ENCODE assay signal across 20 cellular contexts in genomic region chr19:43847884-43848283, GRCh38. TPM values are rescaled to one million over a fixed set of nuclear protein-coding genes. Genes with fewer than 3 reads are reported as not detected.
DNase-seq lines count a peak whose midpoint lies in the region; ATAC-seq, FAIRE-seq and TF ChIP-seq lines count a peak whose summit lies in the region.
"Had no signal": no experiment of that assay in that cellular context is flagged by ENCODE, and none has a peak within 500 bp of the region (broad histone marks: within the 10 kb centered on the region; RNA-seq: fewer than 3 reads in every experiment).

No MANE protein-coding gene starts in this region.

- H3K27me3 ChIP-seq in GM23338 (ENCODE audit: insufficient read depth) (no peaks in the 10 kb centered on the region), SJCRH30 (no peaks in the 10 kb centered on the region)
- H3K27me3 ChIP-seq: MG63 had no signal

- FAIRE-seq in urothelium cell line (lab: Jason Lieb, UNC) = no peak
- FAIRE-seq: GM18507, HTR-8/SVneo had no signal

- no peaks in the 10 kb centered on the region for H3K9me2 ChIP-seq in GM23338 (ENCODE audit: insufficient read depth)
- H3K9me2 ChIP-seq: SK-N-SH had no signal

- no peaks in the 10 kb centered on the region for H3F3A ChIP-seq in GM23338 (replicated peaks; ENCODE audit: low read depth)

- DNase-seq in GM23338 (ENCODE audit: low spot score) (peak; percentile 55), SJCRH30 (no peak), glomerular visceral epithelial cell (ENCODE audit: extremely low spot score) (peak; percentile 12), urothelium cell line (ENCODE audit: low spot score) (peak; percentile 26), kidney tubule cell (ENCODE audit: low spot score) (no peak), MCF 10A (ENCODE audit: unreplicated experiment) (no peak), NCI-H1048 (lab: John Stamatoyannopoulos, UW) (no peak)
- DNase-seq: COR-L47, DMS153, MG63, NCI-H1105, NCI-H187, NCI-H69, PC-3, SK-N-SH had no signal

- H3K36me3 ChIP-seq in GM23338 (ENCODE audit: insufficient read depth) (peaks cover 64% of the 10 kb centered on the region), SJCRH30 (peaks cover 54% of the 10 kb centered on the region)

- no peak for TF ChIP-seq CTCF in GM23338 (conservative IDR thresholded peaks at IDR 0.05; ENCODE audit: low read depth in 2 of 2)
- TF ChIP-seq CTCF in MCF 10A (IDR thresholded peaks at IDR 0.05; ENCODE audit: unreplicated experiment) = no peak

- peaks cover 40% of the 10 kb centered on the region for H3K9me3 ChIP-seq in SJCRH30 (replicated peaks)

- no TSS peak for BruUV-seq in MCF 10A (replicated peaks; lab: Mats Ljungman, UMichigan)

- H3K27ac Mint-ChIP-seq in GM23338 = no peak overlapping the region
- no peak overlapping the region for H3K27ac Mint-ChIP-seq in MCF 10A (ENCODE audit: low read depth, unreplicated experiment)

- H3K27me3 Mint-ChIP-seq in GM23338 (ENCODE audit: insufficient read depth, low read depth, poor library complexity) = no peaks in the 10 kb centered on the region
- no peaks in the 10 kb centered on the region for H3K27me3 Mint-ChIP-seq in MCF 10A (ENCODE audit: insufficient read depth, unreplicated experiment)

- H3K4me1 ChIP-seq in GM23338 (ENCODE audit: insufficient read depth) (no peaks in the 10 kb centered on the region), SJCRH30 (no peaks in the 10 kb centered on the region)

- POLR2A ChIA-PET in MCF 10A (lab: Yijun Ruan, JAX) = no interaction called here

- H3K4me3 ChIP-seq in GM23338 = no peak overlapping the region
- no peak overlapping the region for H3K4me3 ChIP-seq in SJCRH30
- H3K4me3 ChIP-seq: MG63 had no signal

- H3K4me2 ChIP-seq in GM23338 = no peak overlapping the region
- H3K4me2 ChIP-seq: KMS-11, SK-N-SH had no signal

- H3K4me3 Mint-ChIP-seq in GM23338 (no peak overlapping the region), MCF 10A (ENCODE audit: unreplicated experiment) (no peak overlapping the region)

- H3K4me1 Mint-ChIP-seq in GM23338 (no peaks in the 10 kb centered on the region), MCF 10A (ENCODE audit: insufficient read depth, unreplicated experiment) (no peaks in the 10 kb centered on the region)

- peaks cover 87% of the 10 kb centered on the region for H3K36me3 Mint-ChIP-seq in GM23338 (ENCODE audit: low read depth)
- H3K36me3 Mint-ChIP-seq in MCF 10A (ENCODE audit: insufficient read depth, unreplicated experiment) = peaks cover 60% of the 10 kb centered on the region

- H4K20me1 ChIP-seq in GM23338 (replicated peaks; ENCODE audit: insufficient read depth) = no peaks in the 10 kb centered on the region

- H2AFZ ChIP-seq in GM23338 = no peak overlapping the region

- ATAC-seq in GM23338 = no peak
- ATAC-seq: HCT116, PC-3 had no signal

- H3K79me2 ChIP-seq in GM23338 (replicated peaks; ENCODE audit: insufficient read depth) = no peaks in the 10 kb centered on the region

- CTCF ChIA-PET in MCF 10A (lab: Yijun Ruan, JAX) = interaction anchor here (0.6 kb wide), 1 partner anchor 20 kb away, joined by 3 read pairs; no protein-coding TSS in a partner anchor

- H3K27ac ChIP-seq in GM23338 (ENCODE audit: low read depth) (peak overlapping the region; percentile 16; the same call in 1 of the 2 replicates), SJCRH30 (peak overlapping the region; percentile 0; the same call in 1 of the 2 replicates)
- H3K27ac ChIP-seq: C4-2B, KMS-11 had no signal

- peaks cover 88% of the 10 kb centered on the region for H3K9me3 Mint-ChIP-seq in GM23338
- H3K9me3 Mint-ChIP-seq in MCF 10A (ENCODE audit: unreplicated experiment) = peaks cover 19% of the 10 kb centered on the region

- intact Hi-C loops in MCF 10A (cut with micrococcal nuclease) = no loop called here

TF ChIP-seq in GM23338, 12 proteins besides CTCF, POLR2A, EP300 and RAD21 (continues in another document):
- no peak for TF ChIP-seq POLR2AphosphoS5 (IDR thresholded peaks at IDR 0.05; ENCODE audit: low read depth)
- no peak for TF ChIP-seq REST (IDR thresholded peaks at IDR 0.05; ENCODE audit: unreplicated experiment)
- no peak for TF ChIP-seq NANOG (IDR thresholded peaks at IDR 0.05; ENCODE audit: borderline replicate concordance)
- TF ChIP-seq STAT1 (IDR thresholded peaks at IDR 0.05; ENCODE audit: unreplicated experiment) = no peak
- TF ChIP-seq CREB1 (CRISPR knock-in tag; IDR thresholded peaks at IDR 0.05; ENCODE audit: low read depth) = no peak
- no peak for TF ChIP-seq ETS1 (IDR thresholded peaks at IDR 0.05)

RNA-seq across cellular contexts. Expression of gene ZNF283, which starts 20.8 kb away (rescaled TPM):
- total RNA-seq in GM23338 (2014; rRNA removed; shearing (Covaris generic)) = 8.7 and 12.0 TPM in 2 replicates
- polyA plus RNA-seq in GM23338 (2016; fragmentation: Nextera tagmentation; extraction: Ambion mirVana) = 3.0 and 3.1 TPM in 2 replicates
- 9.7 and 15.0 TPM in 2 replicates for total RNA-seq in SJCRH30 (2014; rRNA removed; shearing (Covaris generic))
- 14.7 and 15.4 TPM in 2 replicates for total RNA-seq in MCF 10A (2022)

RNA-seq across cellular contexts. Expression of gene ZNF404, which starts 35.9 kb away (rescaled TPM):
- total RNA-seq in GM23338 (2014; rRNA removed; shearing (Covaris generic)) = 3.7 and 3.9 TPM in 2 replicates
- 3.9 and 5.0 TPM in 2 replicates for polyA plus RNA-seq in GM23338 (2016; fragmentation: Nextera tagmentation; extraction: Ambion mirVana)
- 0.63 and 1.6 TPM in 2 replicates for total RNA-seq in SJCRH30 (2014; rRNA removed; shearing (Covaris generic))
- total RNA-seq in MCF 10A (2022) = 1.2 TPM in 2 replicates
- total RNA-seq: PC-3 had no signal

RNA-seq across cellular contexts. Expression of gene LYPD5, which starts 45.6 kb away (rescaled TPM):
- 0.54 and 1.1 TPM in 2 replicates for total RNA-seq in GM23338 (2014; rRNA removed; shearing (Covaris generic))
- polyA plus RNA-seq in GM23338 (2016; fragmentation: Nextera tagmentation; extraction: Ambion mirVana) = 0.61 and 1.5 TPM in 2 replicates
- 0.06 and 0.35 TPM in 2 replicates for total RNA-seq in SJCRH30 (2014; rRNA removed; shearing (Covaris generic))
- total RNA-seq in MCF 10A (2022) = 0.21 and 0.47 TPM in 2 replicates

Comparison
In these comparisons a context has a peak if more than half of its experiments do, and no peak if none do; other contexts are left out.
1. DNase-seq: peak in GM23338 (single experiment), glomerular visceral epithelial cell (single experiment) and urothelium cell line (single experiment); none in SJCRH30 (0 of 2), kidney tubule cell (single experiment), MCF 10A (single experiment) and NCI-H1048 (single experiment).